ENCODE assay signal across 8 cellular contexts in the genomic region with DNA sequence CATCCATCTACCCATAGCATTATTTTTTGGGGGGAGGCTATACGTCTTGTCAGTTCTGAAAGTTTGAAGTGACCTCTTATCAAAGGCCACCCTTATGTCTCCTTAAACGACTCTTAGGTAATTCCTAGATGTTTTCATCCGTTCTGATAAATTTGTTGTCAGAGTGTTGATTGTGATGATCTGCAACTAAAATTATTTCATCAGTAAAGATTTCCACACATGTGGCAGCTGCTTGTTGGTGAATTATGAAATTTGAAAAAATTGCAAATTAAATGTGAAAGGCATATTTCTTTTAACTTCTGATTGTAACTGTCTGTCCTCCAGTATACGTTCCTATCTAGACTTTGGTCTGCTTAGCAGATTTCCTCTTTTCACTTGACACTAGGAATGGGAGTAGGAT. TPM values are rescaled to one million over a fixed set of nuclear protein-coding genes. Genes with fewer than 3 reads are reported as not detected.
DNase-seq lines count a peak whose midpoint lies in the region; ATAC-seq, FAIRE-seq and TF ChIP-seq lines count a peak whose summit lies in the region.

No MANE protein-coding gene starts in this region.

- H3K27me3 ChIP-seq in Panc1 (ENCODE audit: control insufficient read depth, insufficient read depth, low read length) (no peaks in the 10 kb centered on the region), esophagus squamous epithelium (no peaks in the 10 kb centered on the region)

- H3K9me3 ChIP-seq in Panc1 (ENCODE audit: control insufficient read depth, insufficient read depth, low read depth, low read length) = no peaks in the 10 kb centered on the region
- no peaks in the 10 kb centered on the region for H3K9me3 ChIP-seq in esophagus squamous epithelium

- POLR2A ChIA-PET in Panc1 (lab: Charles Lee) = no interaction called here

- no peak for TF ChIP-seq CTCF in Panc1 (IDR thresholded peaks at IDR 0.05)
- TF ChIP-seq CTCF in esophagus squamous epithelium (IDR thresholded peaks at IDR 0.05) = no peak
- no peak for TF ChIP-seq CTCF in GM13976 (IDR thresholded peaks at IDR 0.05; ENCODE audit: borderline replicate concordance, control extremely low read depth, extremely low read depth, insufficient read depth, missing control alignments)

- ATAC-seq in Panc1 = no peak

- intact Hi-C loops in Panc1 (cut with micrococcal nuclease; ENCODE audit: unreplicated experiment) = no loop called here
- intact Hi-C loops in esophagus squamous epithelium (cut with DNase I) = no loop called here

- in situ Hi-C loops in Panc1 (cut with HindIII; ENCODE audit: low pct_unique_long_range_greater_than_20kb, low sequenced_read_pairs) = no loop called here
- in situ Hi-C loops in GM13976 (cut with MboI; ENCODE audit: low sequenced_read_pairs, unreplicated experiment) = no loop called here

- CTCF ChIA-PET in Panc1 (lab: Charles Lee) = no interaction called here

- H3K36me3 ChIP-seq in Panc1 (ENCODE audit: control insufficient read depth, insufficient read depth, low read length) = peaks cover 5% of the 10 kb centered on the region
- H3K36me3 ChIP-seq in esophagus squamous epithelium = peaks cover 0 to 7% (median 0%) of the 10 kb centered on the region in 3 donors

- H3K4me3 ChIP-seq in Panc1 (ENCODE audit: low read depth in 2 of 2, low read length in 2 of 2) (peak overlapping the region; percentile 86 to 87), esophagus squamous epithelium (peak overlapping the region; percentile 72 to 98 (median 96)), skeletal muscle cell (ENCODE audit: low read depth, low read length) (peak overlapping the region; percentile 94)

- TSS peak; percentile 92 for BruUV-seq in Panc1 (replicated peaks; lab: Mats Ljungman, UMichigan)

- peaks cover 18% of the 10 kb centered on the region for H3K4me1 ChIP-seq in Panc1 (ENCODE audit: control insufficient read depth, insufficient read depth, low read length)
- peaks cover 0 to 52% (median 7%) of the 10 kb centered on the region in 3 donors for H3K4me1 ChIP-seq in esophagus squamous epithelium

- no peak for TF ChIP-seq POLR2A in esophagus squamous epithelium (IDR thresholded peaks at IDR 0.05)

- FAIRE-seq in GM19239 (lab: Jason Lieb, UNC) = peak; percentile 33

- H3K27ac ChIP-seq in Panc1 (ENCODE audit: low read length) (peak overlapping the region; percentile 81), esophagus squamous epithelium (peak overlapping the region in 1 of 4 donors; percentile 98)

- DNase-seq in GM19239 (ENCODE audit: insufficient read length, low spot score) = no peak
- DNase-seq in Panc1 (ENCODE audit: low read depth, low spot score) = no peak
- DNase-seq in esophagus squamous epithelium (lab: John Stamatoyannopoulos, UW) = no peak
- DNase-seq in skeletal muscle cell (ENCODE audit: low read depth) = no peak
- no peak for DNase-seq in NCI-H128 (lab: John Stamatoyannopoulos, UW; ENCODE audit: unreplicated experiment)
- no peak for DNase-seq in NCI-H524 treated with DMSO at 0.1 percent for 48 hours (lab: John Stamatoyannopoulos, UW)
- no peak for DNase-seq in cerebellar cortex (ENCODE audit: low spot score)
- DNase-seq in GM13976 (ENCODE audit: low spot score) = no peak

- 30 to 44% methylated on average over 4 of the region's 4 CpGs for WGBS in esophagus squamous epithelium, 2 donors

RNA-seq across cellular contexts. Expression of a gene that starts 1.4 kb away (rescaled TPM):
- total RNA-seq in Panc1 (2021; ENCODE audit: unreplicated experiment) = 76.0 TPM
- 44.9 TPM for polyA plus RNA-seq in Panc1 (2012; ENCODE audit: insufficient read length)
- total RNA-seq in esophagus squamous epithelium = 10 to 100 TPM; 29.1 to 49.4 (median 31.1) TPM
